ENCODE assay signal across 22 cellular contexts in genomic region chr1:31511848-31512615, GRCh38.
A peak's percentile ranks its signal among the peaks of the same experiment; 100 is the strongest.
DNase-seq lines count a peak whose midpoint lies in the region; ATAC-seq and TF ChIP-seq lines count a peak whose summit lies in the region.
"Had no signal": no experiment of that assay in that cellular context is flagged by ENCODE, and none has a peak within 500 bp of the region (broad histone marks: within the 10 kb centered on the region; RNA-seq: fewer than 3 reads in every experiment).

No MANE protein-coding gene starts in this region.

- no peaks in the 10 kb centered on the region for H3K4me1 ChIP-seq in colonic mucosa
- H3K4me1 ChIP-seq: gastroesophageal sphincter had no signal

- peak overlapping the region; percentile 1 for H3K27ac ChIP-seq in colonic mucosa
- H3K27ac ChIP-seq: cardiac muscle cell, gastroesophageal sphincter, SK-N-MC had no signal

- intact Hi-C loops in colonic mucosa (cut with DNase I) = no loop called here

- H3K27me3 ChIP-seq in colonic mucosa = no peaks in the 10 kb centered on the region
- H3K27me3 ChIP-seq: cardiac muscle cell, MG63 had no signal

- H3K9ac ChIP-seq in colonic mucosa (ENCODE audit: low read depth in 2 of 2, low read length in 2 of 2) = no peak overlapping the region

- ATAC-seq in GM19035 (IDR thresholded peaks at IDR 0.05; ENCODE audit: unreplicated experiment) = no peak
- ATAC-seq in GM18517 (IDR thresholded peaks at IDR 0.05; ENCODE audit: unreplicated experiment) = no peak
- ATAC-seq: gastroesophageal sphincter; left ventricle myocardium superior; natural killer cell treated with Interleukin-12 subunit alpha and Interleukin-12 subunit beta and Interleukin-15 and Interleukin-18, amount 100 ng/mL, for 72 hours; stimulated activated naive CD8-positive, alpha-beta T cell treated with anti-CD3 and anti-CD28 coated beads, Interleukin-15, amount 100 ng/mL, for 72 hours had no signal

- no peak for TF ChIP-seq CTCF in colonic mucosa (IDR thresholded peaks at IDR 0.05)

- H3K4me3 ChIP-seq in colonic mucosa = no peak overlapping the region
- H3K4me3 ChIP-seq: cardiac muscle cell, gastroesophageal sphincter, GM23338, MG63, SK-N-MC had no signal

- no peaks in the 10 kb centered on the region for H3K9me3 ChIP-seq in colonic mucosa
- H3K9me3 ChIP-seq: gastroesophageal sphincter, MG63 had no signal

- DNase-seq in COLO668 (lab: John Stamatoyannopoulos, UW; ENCODE audit: unreplicated experiment) = peak; percentile 60
- DNase-seq in HT-29 (ENCODE audit: low spot score) = peak; percentile 42
- no peak for DNase-seq in colonic mucosa
- DNase-seq in mucosa of gallbladder (ENCODE audit: low spot score) = peak; percentile 67
- DNase-seq in NCI-H2227 treated with DMSO at 0.1 percent for 48 hours (lab: John Stamatoyannopoulos, UW) = no peak
- DNase-seq: activated CD4-positive, alpha-beta memory T cell treated with anti-CD3 and anti-CD28 coated beads, Interleukin-2, amount 10 ng/mL, durations not matched to agents 7 days and 5 days; activated CD4-positive, alpha-beta T cell treated with anti-CD3 and anti-CD28 coated beads for 1 hour; anterior cingulate cortex; HFFc6; IMR-90; left ventricle myocardium superior; MG63; midbrain; NCI-H2081 treated with DMSO at 0.1 percent for 48 hours; stimulated activated naive CD8-positive, alpha-beta T cell treated with anti-CD3 and anti-CD28 coated beads, Interleukin-15, amount 100 ng/mL, for 72 hours had no signal

- no peaks in the 10 kb centered on the region for H3K36me3 ChIP-seq in colonic mucosa
- H3K36me3 ChIP-seq: cardiac muscle cell, gastroesophageal sphincter, MG63 had no signal

Comparison
In these comparisons a context has a peak if more than half of its experiments do, and no peak if none do; other contexts are left out.
1. DNase-seq: peak in COLO668 (single experiment), HT-29 (single experiment) and mucosa of gallbladder (single experiment); none in colonic mucosa (single experiment) and NCI-H2227 treated with DMSO at 0.1 percent for 48 hours (single experiment).